Comparison of ENCODE assay signal across 1 cellular context in the genomic region with DNA sequence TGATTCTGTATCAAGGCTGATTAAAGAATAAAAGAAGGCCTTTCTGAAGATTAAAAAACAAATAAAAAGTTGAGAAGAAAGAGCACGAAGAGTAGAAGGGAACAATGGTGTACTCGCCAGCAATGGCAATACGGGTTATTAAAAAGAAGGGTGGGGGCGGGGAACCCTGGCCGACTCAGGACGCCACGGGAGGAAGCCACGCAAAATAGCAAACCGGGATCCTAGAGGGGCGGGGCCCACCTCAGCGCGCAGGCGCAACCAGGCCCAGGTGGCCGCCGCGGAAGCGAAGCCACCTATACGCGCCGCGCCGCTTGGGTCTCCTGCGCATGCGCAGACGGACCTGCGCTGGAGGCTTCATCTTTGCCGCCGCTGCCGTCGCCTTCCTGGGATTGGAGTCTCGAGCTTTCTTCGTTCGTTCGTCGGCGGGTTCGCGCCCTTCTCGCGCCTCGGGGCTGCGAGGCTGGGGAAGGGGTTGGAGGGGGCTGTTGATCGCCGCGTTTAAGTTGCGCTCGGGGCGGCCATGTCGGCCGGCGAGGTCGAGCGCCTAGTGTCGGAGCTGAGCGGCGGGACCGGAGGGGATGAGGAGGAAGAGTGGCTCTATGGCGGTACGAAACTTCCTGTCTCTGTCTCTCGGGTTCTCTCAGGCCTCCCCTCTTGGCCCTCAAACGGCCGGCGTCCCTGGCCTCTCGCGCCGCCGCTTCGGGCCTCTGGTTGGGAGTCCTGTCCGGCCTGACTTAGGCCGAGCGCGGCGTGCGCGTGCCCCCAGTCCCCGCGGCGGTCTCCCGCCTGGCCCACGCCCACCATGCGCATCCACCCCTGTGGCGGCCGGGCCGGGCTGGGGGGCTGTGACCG.
TF ChIP-seq lines count a peak whose summit lies in the region.

A gene with protein sequence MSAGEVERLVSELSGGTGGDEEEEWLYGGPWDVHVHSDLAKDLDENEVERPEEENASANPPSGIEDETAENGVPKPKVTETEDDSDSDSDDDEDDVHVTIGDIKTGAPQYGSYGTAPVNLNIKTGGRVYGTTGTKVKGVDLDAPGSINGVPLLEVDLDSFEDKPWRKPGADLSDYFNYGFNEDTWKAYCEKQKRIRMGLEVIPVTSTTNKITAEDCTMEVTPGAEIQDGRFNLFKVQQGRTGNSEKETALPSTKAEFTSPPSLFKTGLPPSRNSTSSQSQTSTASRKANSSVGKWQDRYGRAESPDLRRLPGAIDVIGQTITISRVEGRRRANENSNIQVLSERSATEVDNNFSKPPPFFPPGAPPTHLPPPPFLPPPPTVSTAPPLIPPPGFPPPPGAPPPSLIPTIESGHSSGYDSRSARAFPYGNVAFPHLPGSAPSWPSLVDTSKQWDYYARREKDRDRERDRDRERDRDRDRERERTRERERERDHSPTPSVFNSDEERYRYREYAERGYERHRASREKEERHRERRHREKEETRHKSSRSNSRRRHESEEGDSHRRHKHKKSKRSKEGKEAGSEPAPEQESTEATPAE (plus strand): TSS at position 323 of the 852 bp plus-strand sequence. CDS start 198 bp downstream, at position 521.

TF ChIP-seq in HepG2, 621 proteins besides CTCF, POLR2A, EP300 and RAD21 (continued from another document and continues in another):
- TF ChIP-seq, protein P1, sequence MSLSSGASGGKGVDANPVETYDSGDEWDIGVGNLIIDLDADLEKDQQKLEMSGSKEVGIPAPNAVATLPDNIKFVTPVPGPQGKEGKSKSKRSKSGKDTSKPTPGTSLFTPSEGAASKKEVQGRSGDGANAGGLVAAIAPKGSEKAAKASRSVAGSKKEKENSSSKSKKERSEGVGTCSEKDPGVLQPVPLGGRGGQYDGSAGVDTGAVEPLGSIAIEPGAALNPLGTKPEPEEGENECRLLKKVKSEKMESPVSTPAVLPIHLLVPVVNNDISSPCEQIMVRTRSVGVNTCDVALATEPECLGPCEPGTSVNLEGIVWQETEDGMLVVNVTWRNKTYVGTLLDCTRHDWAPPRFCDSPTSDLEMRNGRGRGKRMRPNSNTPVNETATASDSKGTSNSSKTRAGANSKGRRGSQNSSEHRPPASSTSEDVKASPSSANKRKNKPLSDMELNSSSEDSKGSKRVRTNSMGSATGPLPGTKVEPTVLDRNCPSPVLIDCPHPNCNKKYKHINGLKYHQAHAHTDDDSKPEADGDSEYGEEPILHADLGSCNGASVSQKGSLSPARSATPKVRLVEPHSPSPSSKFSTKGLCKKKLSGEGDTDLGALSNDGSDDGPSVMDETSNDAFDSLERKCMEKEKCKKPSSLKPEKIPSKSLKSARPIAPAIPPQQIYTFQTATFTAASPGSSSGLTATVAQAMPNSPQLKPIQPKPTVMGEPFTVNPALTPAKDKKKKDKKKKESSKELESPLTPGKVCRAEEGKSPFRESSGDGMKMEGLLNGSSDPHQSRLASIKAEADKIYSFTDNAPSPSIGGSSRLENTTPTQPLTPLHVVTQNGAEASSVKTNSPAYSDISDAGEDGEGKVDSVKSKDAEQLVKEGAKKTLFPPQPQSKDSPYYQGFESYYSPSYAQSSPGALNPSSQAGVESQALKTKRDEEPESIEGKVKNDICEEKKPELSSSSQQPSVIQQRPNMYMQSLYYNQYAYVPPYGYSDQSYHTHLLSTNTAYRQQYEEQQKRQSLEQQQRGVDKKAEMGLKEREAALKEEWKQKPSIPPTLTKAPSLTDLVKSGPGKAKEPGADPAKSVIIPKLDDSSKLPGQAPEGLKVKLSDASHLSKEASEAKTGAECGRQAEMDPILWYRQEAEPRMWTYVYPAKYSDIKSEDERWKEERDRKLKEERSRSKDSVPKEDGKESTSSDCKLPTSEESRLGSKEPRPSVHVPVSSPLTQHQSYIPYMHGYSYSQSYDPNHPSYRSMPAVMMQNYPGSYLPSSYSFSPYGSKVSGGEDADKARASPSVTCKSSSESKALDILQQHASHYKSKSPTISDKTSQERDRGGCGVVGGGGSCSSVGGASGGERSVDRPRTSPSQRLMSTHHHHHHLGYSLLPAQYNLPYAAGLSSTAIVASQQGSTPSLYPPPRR (CRISPR knock-in tag; IDR thresholded peaks at IDR 0.05; ENCODE audit: borderline replicate concordance): peak; percentile 28; the same call in 1 of the 2 replicates
- TF ChIP-seq ZNF382 (CRISPR knock-in tag; IDR thresholded peaks at IDR 0.05; ENCODE audit: borderline replicate concordance): no peak
- TF ChIP-seq, protein P2, sequence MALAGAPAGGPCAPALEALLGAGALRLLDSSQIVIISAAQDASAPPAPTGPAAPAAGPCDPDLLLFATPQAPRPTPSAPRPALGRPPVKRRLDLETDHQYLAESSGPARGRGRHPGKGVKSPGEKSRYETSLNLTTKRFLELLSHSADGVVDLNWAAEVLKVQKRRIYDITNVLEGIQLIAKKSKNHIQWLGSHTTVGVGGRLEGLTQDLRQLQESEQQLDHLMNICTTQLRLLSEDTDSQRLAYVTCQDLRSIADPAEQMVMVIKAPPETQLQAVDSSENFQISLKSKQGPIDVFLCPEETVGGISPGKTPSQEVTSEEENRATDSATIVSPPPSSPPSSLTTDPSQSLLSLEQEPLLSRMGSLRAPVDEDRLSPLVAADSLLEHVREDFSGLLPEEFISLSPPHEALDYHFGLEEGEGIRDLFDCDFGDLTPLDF (CRISPR knock-in tag; IDR thresholded peaks at IDR 0.05): no peak
- no peak for TF ChIP-seq RBM22 (optimal IDR thresholded peaks at IDR 0.05; ENCODE audit: low read length)
- TF ChIP-seq, protein P3, sequence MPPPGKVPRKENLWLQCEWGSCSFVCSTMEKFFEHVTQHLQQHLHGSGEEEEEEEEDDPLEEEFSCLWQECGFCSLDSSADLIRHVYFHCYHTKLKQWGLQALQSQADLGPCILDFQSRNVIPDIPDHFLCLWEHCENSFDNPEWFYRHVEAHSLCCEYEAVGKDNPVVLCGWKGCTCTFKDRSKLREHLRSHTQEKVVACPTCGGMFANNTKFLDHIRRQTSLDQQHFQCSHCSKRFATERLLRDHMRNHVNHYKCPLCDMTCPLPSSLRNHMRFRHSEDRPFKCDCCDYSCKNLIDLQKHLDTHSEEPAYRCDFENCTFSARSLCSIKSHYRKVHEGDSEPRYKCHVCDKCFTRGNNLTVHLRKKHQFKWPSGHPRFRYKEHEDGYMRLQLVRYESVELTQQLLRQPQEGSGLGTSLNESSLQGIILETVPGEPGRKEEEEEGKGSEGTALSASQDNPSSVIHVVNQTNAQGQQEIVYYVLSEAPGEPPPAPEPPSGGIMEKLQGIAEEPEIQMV (CRISPR knock-in tag; IDR thresholded peaks at IDR 0.05; ENCODE audit: low read depth): 0 out of 2 replicates have a peak, but pooled peaks have one; percentile 51
- no peak for TF ChIP-seq TCF12 (IDR thresholded peaks at IDR 0.05)
- TF ChIP-seq TCF12 (CRISPR knock-in tag; IDR thresholded peaks at IDR 0.05): no peak
- peak; percentile 82; the same call in 1 of the 2 replicates for TF ChIP-seq EED (CRISPR knock-in tag; IDR thresholded peaks at IDR 0.05)
- TF ChIP-seq, protein P4, sequence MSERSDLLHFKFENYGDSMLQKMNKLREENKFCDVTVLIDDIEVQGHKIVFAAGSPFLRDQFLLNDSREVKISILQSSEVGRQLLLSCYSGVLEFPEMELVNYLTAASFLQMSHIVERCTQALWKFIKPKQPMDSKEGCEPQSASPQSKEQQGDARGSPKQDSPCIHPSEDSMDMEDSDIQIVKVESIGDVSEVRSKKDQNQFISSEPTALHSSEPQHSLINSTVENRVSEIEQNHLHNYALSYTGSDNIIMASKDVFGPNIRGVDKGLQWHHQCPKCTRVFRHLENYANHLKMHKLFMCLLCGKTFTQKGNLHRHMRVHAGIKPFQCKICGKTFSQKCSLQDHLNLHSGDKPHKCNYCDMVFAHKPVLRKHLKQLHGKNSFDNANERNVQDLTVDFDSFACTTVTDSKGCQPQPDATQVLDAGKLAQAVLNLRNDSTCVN (CRISPR knock-in tag; IDR thresholded peaks at IDR 0.05; ENCODE audit: borderline replicate concordance): peak; percentile 19; the same call in 1 of the 2 replicates
- TF ChIP-seq FOXK1 (CRISPR knock-in tag; IDR thresholded peaks at IDR 0.05; ENCODE audit: borderline replicate concordance, low read depth): no peak
- TF ChIP-seq, protein P5, sequence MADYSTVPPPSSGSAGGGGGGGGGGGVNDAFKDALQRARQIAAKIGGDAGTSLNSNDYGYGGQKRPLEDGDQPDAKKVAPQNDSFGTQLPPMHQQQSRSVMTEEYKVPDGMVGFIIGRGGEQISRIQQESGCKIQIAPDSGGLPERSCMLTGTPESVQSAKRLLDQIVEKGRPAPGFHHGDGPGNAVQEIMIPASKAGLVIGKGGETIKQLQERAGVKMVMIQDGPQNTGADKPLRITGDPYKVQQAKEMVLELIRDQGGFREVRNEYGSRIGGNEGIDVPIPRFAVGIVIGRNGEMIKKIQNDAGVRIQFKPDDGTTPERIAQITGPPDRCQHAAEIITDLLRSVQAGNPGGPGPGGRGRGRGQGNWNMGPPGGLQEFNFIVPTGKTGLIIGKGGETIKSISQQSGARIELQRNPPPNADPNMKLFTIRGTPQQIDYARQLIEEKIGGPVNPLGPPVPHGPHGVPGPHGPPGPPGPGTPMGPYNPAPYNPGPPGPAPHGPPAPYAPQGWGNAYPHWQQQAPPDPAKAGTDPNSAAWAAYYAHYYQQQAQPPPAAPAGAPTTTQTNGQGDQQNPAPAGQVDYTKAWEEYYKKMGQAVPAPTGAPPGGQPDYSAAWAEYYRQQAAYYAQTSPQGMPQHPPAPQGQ (CRISPR knock-in tag; IDR thresholded peaks at IDR 0.05; ENCODE audit: borderline replicate concordance): no peak
- TF ChIP-seq ZSCAN21 (CRISPR knock-in tag; IDR thresholded peaks at IDR 0.05; ENCODE audit: borderline replicate concordance): no peak
- peak; percentile 77; the same call in 1 of the 2 replicates for TF ChIP-seq HOXA5 (CRISPR knock-in tag; IDR thresholded peaks at IDR 0.05)
- peak; percentile 74 for TF ChIP-seq HES4 (CRISPR knock-in tag; IDR thresholded peaks at IDR 0.05; ENCODE audit: borderline replicate concordance)
- no peak for TF ChIP-seq CENPX (CRISPR knock-in tag; IDR thresholded peaks at IDR 0.05)
- no peak for TF ChIP-seq NCOA5 (CRISPR knock-in tag; IDR thresholded peaks at IDR 0.05)
- TF ChIP-seq, protein P6, sequence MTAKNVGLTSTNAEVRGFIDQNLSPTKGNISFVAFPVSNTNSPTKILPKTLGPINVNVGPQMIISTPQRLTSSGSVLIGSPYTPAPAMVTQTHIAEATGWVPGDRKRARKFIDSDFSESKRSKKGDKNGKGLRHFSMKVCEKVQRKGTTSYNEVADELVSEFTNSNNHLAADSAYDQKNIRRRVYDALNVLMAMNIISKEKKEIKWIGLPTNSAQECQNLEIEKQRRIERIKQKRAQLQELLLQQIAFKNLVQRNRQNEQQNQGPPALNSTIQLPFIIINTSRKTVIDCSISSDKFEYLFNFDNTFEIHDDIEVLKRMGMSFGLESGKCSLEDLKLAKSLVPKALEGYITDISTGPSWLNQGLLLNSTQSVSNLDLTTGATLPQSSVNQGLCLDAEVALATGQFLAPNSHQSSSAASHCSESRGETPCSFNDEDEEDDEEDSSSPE (CRISPR knock-in tag; IDR thresholded peaks at IDR 0.05): peak; percentile 83
- TF ChIP-seq, protein P7, sequence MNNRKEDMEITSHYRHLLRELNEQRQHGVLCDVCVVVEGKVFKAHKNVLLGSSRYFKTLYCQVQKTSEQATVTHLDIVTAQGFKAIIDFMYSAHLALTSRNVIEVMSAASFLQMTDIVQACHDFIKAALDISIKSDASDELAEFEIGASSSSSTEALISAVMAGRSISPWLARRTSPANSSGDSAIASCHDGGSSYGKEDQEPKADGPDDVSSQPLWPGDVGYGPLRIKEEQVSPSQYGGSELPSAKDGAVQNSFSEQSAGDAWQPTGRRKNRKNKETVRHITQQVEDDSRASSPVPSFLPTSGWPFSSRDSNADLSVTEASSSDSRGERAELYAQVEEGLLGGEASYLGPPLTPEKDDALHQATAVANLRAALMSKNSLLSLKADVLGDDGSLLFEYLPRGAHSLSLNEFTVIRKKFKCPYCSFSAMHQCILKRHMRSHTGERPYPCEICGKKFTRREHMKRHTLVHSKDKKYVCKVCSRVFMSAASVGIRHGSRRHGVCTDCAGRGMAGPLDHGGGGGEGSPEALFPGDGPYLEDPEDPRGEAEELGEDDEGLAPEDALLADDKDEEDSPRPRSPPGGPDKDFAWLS (CRISPR knock-in tag; IDR thresholded peaks at IDR 0.05; ENCODE audit: borderline replicate concordance): no peak
- TF ChIP-seq, protein P8, sequence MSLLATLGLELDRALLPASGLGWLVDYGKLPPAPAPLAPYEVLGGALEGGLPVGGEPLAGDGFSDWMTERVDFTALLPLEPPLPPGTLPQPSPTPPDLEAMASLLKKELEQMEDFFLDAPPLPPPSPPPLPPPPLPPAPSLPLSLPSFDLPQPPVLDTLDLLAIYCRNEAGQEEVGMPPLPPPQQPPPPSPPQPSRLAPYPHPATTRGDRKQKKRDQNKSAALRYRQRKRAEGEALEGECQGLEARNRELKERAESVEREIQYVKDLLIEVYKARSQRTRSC (CRISPR knock-in tag; IDR thresholded peaks at IDR 0.05; ENCODE audit: low read depth): no peak
- TF ChIP-seq, protein P9, sequence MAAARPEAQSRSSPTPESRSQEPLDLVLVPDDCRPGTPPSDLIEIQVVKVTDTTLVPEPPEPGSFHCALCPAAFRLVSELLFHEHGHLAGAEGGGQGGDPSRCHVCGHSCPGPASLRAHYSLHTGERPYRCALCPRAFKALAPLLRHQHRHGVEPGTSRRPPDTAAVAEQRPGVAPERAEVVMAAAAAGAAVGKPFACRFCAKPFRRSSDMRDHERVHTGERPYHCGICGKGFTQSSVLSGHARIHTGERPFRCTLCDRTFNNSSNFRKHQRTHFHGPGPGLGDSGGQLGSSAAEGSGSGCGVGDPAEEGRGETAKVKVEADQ (CRISPR knock-in tag; IDR thresholded peaks at IDR 0.05; ENCODE audit: borderline replicate concordance): no peak; the same call in 1 of the 2 replicates
- TF ChIP-seq, protein P10, sequence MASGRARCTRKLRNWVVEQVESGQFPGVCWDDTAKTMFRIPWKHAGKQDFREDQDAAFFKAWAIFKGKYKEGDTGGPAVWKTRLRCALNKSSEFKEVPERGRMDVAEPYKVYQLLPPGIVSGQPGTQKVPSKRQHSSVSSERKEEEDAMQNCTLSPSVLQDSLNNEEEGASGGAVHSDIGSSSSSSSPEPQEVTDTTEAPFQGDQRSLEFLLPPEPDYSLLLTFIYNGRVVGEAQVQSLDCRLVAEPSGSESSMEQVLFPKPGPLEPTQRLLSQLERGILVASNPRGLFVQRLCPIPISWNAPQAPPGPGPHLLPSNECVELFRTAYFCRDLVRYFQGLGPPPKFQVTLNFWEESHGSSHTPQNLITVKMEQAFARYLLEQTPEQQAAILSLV (CRISPR knock-in tag; IDR thresholded peaks at IDR 0.05; ENCODE audit: borderline replicate concordance): peak; percentile 87; the same call in 1 of the 2 replicates
- no peak; the same call in 1 of the 2 replicates for TF ChIP-seq ETV5 (CRISPR knock-in tag; IDR thresholded peaks at IDR 0.05; ENCODE audit: borderline replicate concordance)
- TF ChIP-seq, protein P11, sequence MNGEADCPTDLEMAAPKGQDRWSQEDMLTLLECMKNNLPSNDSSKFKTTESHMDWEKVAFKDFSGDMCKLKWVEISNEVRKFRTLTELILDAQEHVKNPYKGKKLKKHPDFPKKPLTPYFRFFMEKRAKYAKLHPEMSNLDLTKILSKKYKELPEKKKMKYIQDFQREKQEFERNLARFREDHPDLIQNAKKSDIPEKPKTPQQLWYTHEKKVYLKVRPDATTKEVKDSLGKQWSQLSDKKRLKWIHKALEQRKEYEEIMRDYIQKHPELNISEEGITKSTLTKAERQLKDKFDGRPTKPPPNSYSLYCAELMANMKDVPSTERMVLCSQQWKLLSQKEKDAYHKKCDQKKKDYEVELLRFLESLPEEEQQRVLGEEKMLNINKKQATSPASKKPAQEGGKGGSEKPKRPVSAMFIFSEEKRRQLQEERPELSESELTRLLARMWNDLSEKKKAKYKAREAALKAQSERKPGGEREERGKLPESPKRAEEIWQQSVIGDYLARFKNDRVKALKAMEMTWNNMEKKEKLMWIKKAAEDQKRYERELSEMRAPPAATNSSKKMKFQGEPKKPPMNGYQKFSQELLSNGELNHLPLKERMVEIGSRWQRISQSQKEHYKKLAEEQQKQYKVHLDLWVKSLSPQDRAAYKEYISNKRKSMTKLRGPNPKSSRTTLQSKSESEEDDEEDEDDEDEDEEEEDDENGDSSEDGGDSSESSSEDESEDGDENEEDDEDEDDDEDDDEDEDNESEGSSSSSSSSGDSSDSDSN (CRISPR knock-in tag; IDR thresholded peaks at IDR 0.05): peak; percentile 80
- TF ChIP-seq MEF2D (CRISPR knock-in tag; IDR thresholded peaks at IDR 0.05): no peak; the same call in 1 of the 2 replicates
- peak; percentile 32; the same call in 1 of the 2 replicates for TF ChIP-seq MIER3 (CRISPR knock-in tag; IDR thresholded peaks at IDR 0.05; ENCODE audit: borderline replicate concordance)
- no peak for TF ChIP-seq HNRNPH1 (optimal IDR thresholded peaks at IDR 0.05; ENCODE audit: low read depth, low read length)
